Comparison of ENCODE assay signal across 8 cellular contexts in the genomic region with DNA sequence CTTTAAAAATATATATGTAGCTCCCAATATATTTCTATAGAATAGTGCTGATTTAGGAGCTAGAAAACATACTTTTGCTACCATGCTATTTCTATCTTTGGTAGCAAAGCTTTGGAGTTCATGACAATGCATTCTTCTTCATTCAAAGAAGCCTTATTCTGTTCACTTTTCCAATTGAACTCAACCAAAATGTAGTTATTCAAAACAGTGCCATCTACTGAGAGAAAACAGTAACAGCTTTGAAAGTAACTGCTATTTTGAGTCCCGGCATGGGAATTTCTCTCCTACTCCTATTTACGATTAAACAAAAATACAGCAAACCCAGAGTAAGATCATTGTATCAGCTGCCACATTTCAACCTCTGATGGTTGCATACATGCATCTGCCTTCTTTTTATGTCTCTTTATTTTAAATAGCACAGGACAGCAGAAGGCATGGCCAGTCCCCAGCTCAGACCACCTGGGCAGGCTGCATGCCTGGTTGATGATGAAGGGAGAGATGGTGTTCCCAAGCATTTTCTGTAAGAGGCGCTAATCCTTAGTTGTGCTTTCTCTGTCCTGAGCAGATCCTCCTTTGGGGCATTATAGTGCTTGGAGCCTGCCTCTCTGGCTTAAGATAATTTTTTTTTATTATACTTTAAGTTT.
DNase-seq lines count a peak whose midpoint lies in the region; ATAC-seq and TF ChIP-seq lines count a peak whose summit lies in the region.

No MANE protein-coding gene starts in this region.

- no peak overlapping the region for H3K4me2 ChIP-seq in OCI-LY7 (ENCODE audit: low read length)

- WGBS in heart left ventricle, 4 donors: 37 to 54% (median 40%) methylated on average over 3 of the region's 3 CpGs
- 38% methylated on average over 3 of the region's 3 CpGs for WGBS in prostate gland

- H3K36me3 ChIP-seq in heart left ventricle: no peaks in the 10 kb centered on the region
- no peaks in the 10 kb centered on the region for H3K36me3 ChIP-seq in OCI-LY7 (ENCODE audit: insufficient read depth, low read length)
- H3K36me3 ChIP-seq in upper lobe of right lung: no peaks in the 10 kb centered on the region
- no peaks in the 10 kb centered on the region for H3K36me3 ChIP-seq in prostate gland

- CTCF ChIA-PET in OCI-LY7 (lab: Charles Lee; ENCODE audit: unreplicated experiment): no interaction called here

- no peaks in the 10 kb centered on the region for H3K4me1 ChIP-seq in heart left ventricle
- H3K4me1 ChIP-seq in OCI-LY7 (ENCODE audit: insufficient read depth, low read length, poor library complexity, severe bottlenecking): no peaks in the 10 kb centered on the region
- no peaks in the 10 kb centered on the region for H3K4me1 ChIP-seq in upper lobe of right lung
- H3K4me1 ChIP-seq in prostate gland (replicated peaks): no peaks in the 10 kb centered on the region

- no peaks in the 10 kb centered on the region for H4K20me1 ChIP-seq in OCI-LY7 (ENCODE audit: insufficient read depth, low read length)

- H3K27ac ChIP-seq in heart left ventricle (no peak overlapping the region), OCI-LY7 (ENCODE audit: low read depth, low read length, poor library complexity, severe bottlenecking) (no peak overlapping the region), upper lobe of right lung (no peak overlapping the region), prostate gland (no peak overlapping the region)

- POLR2A ChIA-PET in OCI-LY7 (lab: Charles Lee): interaction anchor here (0.5 to 0.7 kb wide), 2 partner anchors 218 to 570 kb away, joined by 3 read pairs; no protein-coding TSS in a partner anchor

- TF ChIP-seq CTCF in heart left ventricle (IDR thresholded peaks at IDR 0.05): peak in 10 of 12 donors; percentile 22 to 58 (median 34)
- TF ChIP-seq CTCF in OCI-LY7 (conservative IDR thresholded peaks at IDR 0.05; ENCODE audit: low read length): peak; percentile 76
- peak; percentile 47 for TF ChIP-seq CTCF in upper lobe of right lung (IDR thresholded peaks at IDR 0.05)
- TF ChIP-seq CTCF in prostate gland (IDR thresholded peaks at IDR 0.05): peak in 1 of 4 experiments; percentile 29

- no peaks in the 10 kb centered on the region for H3K79me2 ChIP-seq in OCI-LY7 (ENCODE audit: insufficient read depth, low read depth, low read length)

- H3K9me2 ChIP-seq in OCI-LY7 (ENCODE audit: insufficient read depth, low read length): no peaks in the 10 kb centered on the region

- intact Hi-C loops in heart left ventricle (cut with DNase I): loop anchor here in 3 of 10 donors (2.0 to 10.0 kb wide), 3 partner anchors 43 to 1535 kb away; no protein-coding TSS in a partner anchor
- intact Hi-C loops in left ventricle myocardium superior (cut with micrococcal nuclease): no loop called here
- intact Hi-C loops in OCI-LY7 (cut with micrococcal nuclease; ENCODE audit: unreplicated experiment): no loop called here
- intact Hi-C loops in upper lobe of right lung (cut with DNase I): no loop called here
- intact Hi-C loops in prostate gland (cut with DNase I): no loop called here

- TF ChIP-seq POLR2A in heart left ventricle (IDR thresholded peaks at IDR 0.05) (no peak), prostate gland (IDR thresholded peaks at IDR 0.05) (no peak)

- H3K27me3 ChIP-seq in heart left ventricle (peaks cover 0 to 14% (median 0%) of the 10 kb centered on the region in 9 donors), upper lobe of right lung (no peaks in the 10 kb centered on the region), prostate gland (replicated peaks; ENCODE audit: insufficient read depth) (no peaks in the 10 kb centered on the region)

- H2AFZ ChIP-seq in OCI-LY7 (ENCODE audit: low read length): no peak overlapping the region

- DNase-seq in heart left ventricle (no peak), left ventricle myocardium superior (no peak), OCI-LY7 (ENCODE audit: low spot score) (peak; percentile 10), fibroblast of peridontal ligament (ENCODE audit: extremely low read depth) (peak; percentile 53), upper lobe of right lung (no peak), prostate gland (ENCODE audit: low spot score) (no peak), COLO668 (lab: John Stamatoyannopoulos, UW; ENCODE audit: unreplicated experiment) (no peak)
- DNase-seq in activated effector memory CD4-positive, alpha-beta T cell treated with Interleukin-2 at 50 U/mL for 16 hours: no peak

- BruUV-seq in OCI-LY7 (replicated peaks; lab: Mats Ljungman, UMichigan): no TSS peak

- H3K9me3 ChIP-seq in heart left ventricle: no peaks in the 10 kb centered on the region
- H3K9me3 ChIP-seq in OCI-LY7 (ENCODE audit: low read length): no peaks in the 10 kb centered on the region
- H3K9me3 ChIP-seq in upper lobe of right lung: no peaks in the 10 kb centered on the region
- H3K9me3 ChIP-seq in prostate gland: no peaks in the 10 kb centered on the region

- ATAC-seq in heart left ventricle: no peak
- no peak for ATAC-seq in left ventricle myocardium superior
- peak; percentile 36 for ATAC-seq in upper lobe of right lung

- H3K4me3 ChIP-seq in heart left ventricle: no peak overlapping the region
- no peak overlapping the region for H3K4me3 ChIP-seq in OCI-LY7 (ENCODE audit: low read depth, low read length, poor library complexity, severe bottlenecking)
- H3K4me3 ChIP-seq in upper lobe of right lung: no peak overlapping the region
- no peak overlapping the region for H3K4me3 ChIP-seq in prostate gland

Comparison
In these comparisons a context has a peak if more than half of its experiments do, and no peak if none do; other contexts are left out.
1. DNase-seq: peak in OCI-LY7 (single experiment) and fibroblast of peridontal ligament (single experiment); none in heart left ventricle (0 of 5), left ventricle myocardium superior (single experiment), upper lobe of right lung (single experiment), prostate gland (single experiment), activated effector memory CD4-positive, alpha-beta T cell treated with Interleukin-2 at 50 U/mL for 16 hours (single experiment) and COLO668 (single experiment).